Comparison of ENCODE assay signal across 10 cellular contexts in the genomic region with DNA sequence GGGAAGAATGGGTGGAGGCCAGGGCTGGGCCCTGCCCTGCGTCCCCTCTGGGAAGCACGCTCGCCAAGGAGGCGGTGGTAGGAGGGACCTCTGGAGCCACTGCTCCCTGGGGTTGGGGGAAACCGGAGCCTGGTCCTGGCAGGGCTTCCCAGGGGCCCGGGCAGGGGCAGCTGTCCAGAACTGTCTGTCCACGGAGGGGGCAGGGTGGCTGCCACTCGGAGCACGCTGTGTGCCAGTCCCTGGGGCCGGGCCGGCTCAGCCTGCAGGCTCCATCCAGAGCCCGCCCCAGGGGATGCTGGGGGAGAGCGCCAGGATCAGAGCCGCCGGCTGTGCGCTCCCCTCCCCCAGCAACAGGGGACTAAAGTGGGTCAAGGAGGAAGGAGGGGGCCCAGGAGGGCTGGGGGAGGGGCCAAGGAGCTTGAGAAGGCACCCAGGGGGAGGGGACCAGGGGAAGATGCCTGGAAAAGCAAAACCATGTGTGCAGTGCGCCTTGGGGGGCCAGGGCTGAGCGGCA. TPM values are rescaled to one million over a fixed set of nuclear protein-coding genes. Genes with fewer than 3 reads are reported as not detected.
DNase-seq lines count a peak whose midpoint lies in the region; ATAC-seq and TF ChIP-seq lines count a peak whose summit lies in the region.
"Had no signal": no experiment of that assay in that cellular context is flagged by ENCODE, and none has a peak within 500 bp of the region (broad histone marks: within the 10 kb centered on the region; RNA-seq: fewer than 3 reads in every experiment).

No MANE protein-coding gene starts in this region.

- POLR2A ChIA-PET in HEK293T (lab: Yijun Ruan, JAX), result no interaction called here

- TF ChIP-seq POLR2A in vagina (IDR thresholded peaks at IDR 0.05), result no peak

- TF ChIP-seq CTCF in osteocyte (IDR thresholded peaks at IDR 0.05) (no peak), vagina (IDR thresholded peaks at IDR 0.05) (no peak), type B pancreatic cell (conservative IDR thresholded peaks at IDR 0.05) (no peak)

- CTCF ChIA-PET in HEK293T (lab: Yijun Ruan, JAX), result no interaction called here

- H3K27me3 ChIP-seq in right cardiac atrium (ENCODE audit: control insufficient read depth, insufficient read depth) (no peaks in the 10 kb centered on the region), vagina (no peaks in the 10 kb centered on the region)

- no peaks in the 10 kb centered on the region for H3K36me3 ChIP-seq in vagina

- DNase-seq in NCI-H2227 (lab: John Stamatoyannopoulos, UW; ENCODE audit: unreplicated experiment) (peak; percentile 36), NCI-H2227 treated with DMSO at 0.1 percent for 48 hours (lab: John Stamatoyannopoulos, UW) (no peak), right cardiac atrium (peak; percentile 83 to 95 (median 94)), osteocyte (ENCODE audit: extremely low spot score, unreplicated experiment) (no peak), vagina (ENCODE audit: extremely low spot score in 2 of 2) (no peak), type B pancreatic cell (ENCODE audit: extremely low spot score, unreplicated experiment) (no peak), HEK293T (ENCODE audit: extremely low spot score) (no peak), HuH-7.5 (ENCODE audit: low spot score) (no peak)
- DNase-seq: 8988T had no signal

- peaks cover 10% of the 10 kb centered on the region for H3K36me3 Mint-ChIP-seq in osteocyte (ENCODE audit: unreplicated experiment)
- H3K36me3 Mint-ChIP-seq in type B pancreatic cell, result peaks cover 5% of the 10 kb centered on the region
- H3K36me3 Mint-ChIP-seq: activated naive CD8-positive, alpha-beta T cell had no signal

- intact Hi-C loops in right cardiac atrium (cut with DNase I) (loop anchor here in 1 of 4 donors (10.0 kb wide), 1 partner anchor 80 kb away; no protein-coding TSS in a partner anchor), vagina (cut with DNase I) (no loop called here)

- 24% methylated on average over 18 of the region's 18 CpGs for WGBS in right cardiac atrium

- ATAC-seq in right cardiac atrium, result peak; percentile 65 to 75

- H3K4me1 ChIP-seq in right cardiac atrium (ENCODE audit: control insufficient read depth, insufficient read depth, low read length) (peaks cover 37% of the 10 kb centered on the region), vagina (peaks cover 71% of the 10 kb centered on the region)

- H3K27ac Mint-ChIP-seq in osteocyte (ENCODE audit: unreplicated experiment), result peak overlapping the region; percentile 80
- H3K27ac Mint-ChIP-seq in type B pancreatic cell, result no peak overlapping the region
- H3K27ac Mint-ChIP-seq: activated naive CD8-positive, alpha-beta T cell had no signal

- H3K27ac ChIP-seq in right cardiac atrium (ENCODE audit: low read length) (peak overlapping the region; percentile 84), vagina (peak overlapping the region; percentile 95)

- no peak overlapping the region for H3K4me3 Mint-ChIP-seq in osteocyte (ENCODE audit: unreplicated experiment)
- H3K4me3 Mint-ChIP-seq in type B pancreatic cell, result no peak overlapping the region
- H3K4me3 Mint-ChIP-seq: activated naive CD8-positive, alpha-beta T cell had no signal

- H3K4me3 ChIP-seq in right cardiac atrium (ENCODE audit: low read length) (no peak overlapping the region), vagina (peak overlapping the region in 1 of 2 donors; percentile 19)

- H3K27me3 Mint-ChIP-seq in osteocyte (ENCODE audit: unreplicated experiment) (peaks cover 4% of the 10 kb centered on the region), type B pancreatic cell (peaks cover 10% of the 10 kb centered on the region)

- H3K9me3 Mint-ChIP-seq in osteocyte (ENCODE audit: unreplicated experiment), result no peaks in the 10 kb centered on the region
- H3K9me3 Mint-ChIP-seq in type B pancreatic cell, result no peaks in the 10 kb centered on the region

- H3K4me1 Mint-ChIP-seq in osteocyte (ENCODE audit: unreplicated experiment), result peaks cover 56% of the 10 kb centered on the region
- H3K4me1 Mint-ChIP-seq in type B pancreatic cell (ENCODE audit: unreplicated experiment), result peaks cover 55% of the 10 kb centered on the region

- H3K9me3 ChIP-seq in right cardiac atrium (ENCODE audit: control insufficient read depth, low read length) (no peaks in the 10 kb centered on the region), vagina (no peaks in the 10 kb centered on the region)

TF ChIP-seq in HEK293T, 16 proteins besides CTCF, POLR2A, EP300 and RAD21:
- TF ChIP-seq PKNOX1 (IDR thresholded peaks at IDR 0.05) (no peak), ARNT (IDR thresholded peaks at IDR 0.05) (no peak), FOXM1 (IDR thresholded peaks at IDR 0.05; ENCODE audit: borderline replicate concordance) (no peak), SP1 (IDR thresholded peaks at IDR 0.05) (no peak), SUZ12 (IDR thresholded peaks at IDR 0.05) (no peak), TARDBP (IDR thresholded peaks at IDR 0.05) (no peak), ELF4 (IDR thresholded peaks at IDR 0.05) (no peak), LEF1 (IDR thresholded peaks at IDR 0.05; ENCODE audit: borderline replicate concordance) (no peak), CTBP1 (IDR thresholded peaks at IDR 0.05; ENCODE audit: borderline replicate concordance) (no peak), FOXK2 (IDR thresholded peaks at IDR 0.05) (no peak), L3MBTL2 (conservative IDR thresholded peaks at IDR 0.05) (no peak)

RNA-seq across cellular contexts. Expression of gene ZNF423, which starts 21.4 kb away (rescaled TPM):
- total RNA-seq in right cardiac atrium (10 to 100 TPM; 11.4 to 22.2 (median 14.6) TPM), osteocyte (25.1 and 26.5 TPM in 2 replicates), vagina (10.3 TPM), type B pancreatic cell (ENCODE audit: low replicate concordance) (6.1 and 72.6 TPM in 2 replicates)
- 5.5 TPM for polyA plus RNA-seq in right cardiac atrium

Comparison
In these comparisons a context has a peak if more than half of its experiments do, and no peak if none do; other contexts are left out.
1. DNase-seq: peak in NCI-H2227 (single experiment) and right cardiac atrium (3 of 3); none in NCI-H2227 treated with DMSO at 0.1 percent for 48 hours (single experiment), osteocyte (single experiment), vagina (0 of 2), type B pancreatic cell (single experiment), HEK293T (single experiment) and HuH-7.5 (single experiment).